8 cellular contexts compared by ENCODE assay signal in genomic region chr5:139439013-139439903, GRCh38. TPM values are rescaled to one million over a fixed set of nuclear protein-coding genes. Genes with fewer than 3 reads are reported as not detected.
DNase-seq lines count a peak whose midpoint lies in the region; ATAC-seq lines count a peak whose summit lies in the region.

Gene DNAJC18 (minus strand): TSS chr5:139439525. CDS start chr5:139439445, 80 bp downstream.

- H3K4me3 ChIP-seq in BLaER1 treated with 17β-estradiol and CSF1 and Interleukin-3, amounts not matched to agents 10 nM and 100 nM: peak within 1 kb of the TSS; percentile 71 to 90 (median 80)

- peaks cover 28 to 44% (median 35%) of the 10 kb centered on the region in 10 experiments for H3K4me1 ChIP-seq in BLaER1 treated with 17β-estradiol and CSF1 and Interleukin-3, amounts not matched to agents 10 nM and 100 nM

- peaks cover 27% of the 10 kb centered on the region for H3K4me1 Mint-ChIP-seq in dendritic cell treated with granulocyte-macrophage colony-stimulating factor and Interleukin-4, amounts not matched to agents 40 ng/mL and 50 ng/mL, for 4 days (ENCODE audit: low read depth)

- peak within 1 kb of the TSS; percentile 73 to 94 (median 80) for H3K4me2 ChIP-seq in BLaER1 treated with 17β-estradiol and CSF1 and Interleukin-3, amounts not matched to agents 10 nM and 100 nM

- H3K9me3 ChIP-seq in BLaER1 treated with 17β-estradiol and CSF1 and Interleukin-3, amounts not matched to agents 10 nM and 100 nM (replicated peaks in 1 of 11): no peaks in the 10 kb centered on the region

- H3K9me3 Mint-ChIP-seq in dendritic cell treated with granulocyte-macrophage colony-stimulating factor and Interleukin-4, amounts not matched to agents 40 ng/mL and 50 ng/mL, for 4 days: no peaks in the 10 kb centered on the region

- ATAC-seq in GM19372 (IDR thresholded peaks at IDR 0.05; ENCODE audit: low read depth, unreplicated experiment) (peak; percentile 88), HG03520 (IDR thresholded peaks at IDR 0.05; ENCODE audit: unreplicated experiment) (peak; percentile 80), left lobe of liver (peak; percentile 97)

- no peaks in the 10 kb centered on the region for H4K20me1 ChIP-seq in BLaER1 treated with 17β-estradiol and CSF1 and Interleukin-3, amounts not matched to agents 10 nM and 100 nM

- H3K27me3 ChIP-seq in BLaER1 treated with 17β-estradiol and CSF1 and Interleukin-3, amounts not matched to agents 10 nM and 100 nM: no peaks in the 10 kb centered on the region

- peak within 1 kb of the TSS; percentile 83 to 96 (median 91) for H3K27ac ChIP-seq in BLaER1 treated with 17β-estradiol and CSF1 and Interleukin-3, amounts not matched to agents 10 nM and 100 nM

- DNase-seq in NCI-H748 treated with DMSO at 0.1 percent for 48 hours (lab: John Stamatoyannopoulos, UW): peak; percentile 89
- DNase-seq in activated CD4-positive, alpha-beta T cell treated with anti-CD3 and anti-CD28 coated beads, Interleukin-2, amount 50 U/mL, for 24 hours (ENCODE audit: low read depth in 1 of 2, low spot score in 1 of 2): peak; percentile 68 to 85
- DNase-seq in left lobe of liver (ENCODE audit: low spot score): peak; percentile 85
- DNase-seq in stimulated activated CD4-positive, alpha-beta T cell treated with anti-CD3 and anti-CD28 coated beads, Interleukin-2, amount 100 ng/mL, for 48 hours: peak; percentile 85 to 86

- peak within 1 kb of the TSS; percentile 82 to 94 (median 90) for H3K9ac ChIP-seq in BLaER1 treated with 17β-estradiol and CSF1 and Interleukin-3, amounts not matched to agents 10 nM and 100 nM

- H3K27ac Mint-ChIP-seq in dendritic cell treated with granulocyte-macrophage colony-stimulating factor and Interleukin-4, amounts not matched to agents 40 ng/mL and 50 ng/mL, for 4 days: peak within 1 kb of the TSS; percentile 96

- H3K27me3 Mint-ChIP-seq in dendritic cell treated with granulocyte-macrophage colony-stimulating factor and Interleukin-4, amounts not matched to agents 40 ng/mL and 50 ng/mL, for 4 days: no peaks in the 10 kb centered on the region

- H3K36me3 Mint-ChIP-seq in dendritic cell treated with granulocyte-macrophage colony-stimulating factor and Interleukin-4, amounts not matched to agents 40 ng/mL and 50 ng/mL, for 4 days (ENCODE audit: low read depth): peaks cover 6% of the 10 kb centered on the region

- H3K36me3 ChIP-seq in BLaER1 treated with 17β-estradiol and CSF1 and Interleukin-3, amounts not matched to agents 10 nM and 100 nM: peaks cover 6 to 27% (median 13%) of the 10 kb centered on the region in 11 experiments; a peak in 9 of 22 replicates

- intact Hi-C loops in dendritic cell treated with granulocyte-macrophage colony-stimulating factor and Interleukin-4, amounts not matched to agents 40 ng/mL and 50 ng/mL, for 4 days (cut with micrococcal nuclease): loop anchor here (1.0 to 5.0 kb wide), 2 partner anchors 36 to 43 kb away; partner anchors contain the start of gene STING1

- H3K4me3 Mint-ChIP-seq in dendritic cell treated with granulocyte-macrophage colony-stimulating factor and Interleukin-4, amounts not matched to agents 40 ng/mL and 50 ng/mL, for 4 days: peak within 1 kb of the TSS; percentile 99

RNA-seq across cellular contexts. Expression of gene DNAJC18, which starts in this region (rescaled TPM):
- 0.63 TPM for total RNA-seq in left lobe of liver

Comparison
In these comparisons a context has a peak if more than half of its experiments do, and no peak if none do; other contexts are left out.
1. Peak in every context shown above with its lines: DNase-seq, ATAC-seq, H3K4me3 ChIP-seq and H3K27ac ChIP-seq.
2. Peak in DNase-seq and ATAC-seq in left lobe of liver; RNA of the gene not detected or under 1 TPM.